Comparison of ENCODE assay signal across 1 cellular context in the genomic region with DNA sequence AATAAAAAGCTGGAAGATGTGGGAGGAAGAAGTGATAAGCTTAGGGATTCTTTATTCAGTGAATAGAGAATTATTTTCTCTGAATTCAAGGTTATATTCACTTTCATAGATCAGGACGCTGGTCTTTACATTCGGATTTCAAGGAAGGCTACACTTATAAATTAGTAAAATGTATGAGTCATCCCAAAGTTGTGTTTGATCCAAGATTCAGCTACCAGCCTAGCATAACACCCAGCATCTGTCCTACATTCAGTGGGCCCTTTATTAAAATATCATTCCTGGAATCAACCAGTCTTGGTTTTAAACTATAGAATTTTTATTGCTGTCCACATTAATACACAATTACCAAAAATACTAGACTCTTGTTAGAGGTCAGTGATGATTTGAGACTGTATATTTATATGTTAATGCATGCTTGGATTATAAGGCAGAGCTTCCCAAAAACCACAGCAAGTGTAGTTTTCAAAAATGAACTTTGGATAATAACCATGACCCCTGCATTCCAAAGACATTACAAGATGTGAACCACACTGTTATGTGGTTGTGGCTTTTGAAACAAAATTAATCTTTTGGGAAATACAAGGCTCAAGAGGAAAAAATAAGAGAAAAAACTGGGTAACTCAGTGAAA.
TF ChIP-seq lines count a peak whose summit lies in the region.

No MANE protein-coding gene starts in this region.

TF ChIP-seq in IMR-90, 13 proteins besides CTCF, POLR2A, EP300 and RAD21 (continued from another document):
- TF ChIP-seq, protein P1, sequence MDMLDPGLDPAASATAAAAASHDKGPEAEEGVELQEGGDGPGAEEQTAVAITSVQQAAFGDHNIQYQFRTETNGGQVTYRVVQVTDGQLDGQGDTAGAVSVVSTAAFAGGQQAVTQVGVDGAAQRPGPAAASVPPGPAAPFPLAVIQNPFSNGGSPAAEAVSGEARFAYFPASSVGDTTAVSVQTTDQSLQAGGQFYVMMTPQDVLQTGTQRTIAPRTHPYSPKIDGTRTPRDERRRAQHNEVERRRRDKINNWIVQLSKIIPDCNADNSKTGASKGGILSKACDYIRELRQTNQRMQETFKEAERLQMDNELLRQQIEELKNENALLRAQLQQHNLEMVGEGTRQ (IDR thresholded peaks at IDR 0.05; ENCODE audit: low read depth, low read length), result no peak
- TF ChIP-seq MXI1 (IDR thresholded peaks at IDR 0.05; ENCODE audit: borderline replicate concordance, low read depth, low read length) (no peak), MAZ (IDR thresholded peaks at IDR 0.05; ENCODE audit: borderline replicate concordance, low read depth, low read length) (no peak), RFX5 (IDR thresholded peaks at IDR 0.05; ENCODE audit: low read depth, low read length) (no peak), CEBPB (IDR thresholded peaks at IDR 0.05; ENCODE audit: low read depth, low read length) (no peak), BHLHE40 (IDR thresholded peaks at IDR 0.05; ENCODE audit: low read depth, low read length) (no peak), CHD1 (IDR thresholded peaks at IDR 0.05; ENCODE audit: low read depth, low read length) (no peak)
